1 cellular context compared by ENCODE assay signal in genomic region chr2:219331560-219332213, GRCh38.
TF ChIP-seq lines count a peak whose summit lies in the region.

No MANE protein-coding gene starts in this region.

TF ChIP-seq in WTC11, 78 proteins besides CTCF, POLR2A, EP300 and RAD21 (continued from another document and continues in another):
- TF ChIP-seq ZNF281 (CRISPR knock-in tag; IDR thresholded peaks at IDR 0.05) (peak; percentile 85; the same call in 1 of the 2 replicates), ATF1 (CRISPR knock-in tag; IDR thresholded peaks at IDR 0.05) (peak; percentile 90), TEAD4 (CRISPR knock-in tag; IDR thresholded peaks at IDR 0.05) (peak; percentile 91), GTF2I (CRISPR knock-in tag; conservative IDR thresholded peaks at IDR 0.05) (no peak), GRHL2 (CRISPR knock-in tag; IDR thresholded peaks at IDR 0.05; ENCODE audit: insufficient replicate concordance, severe bottlenecking) (no peak), TCF7 (CRISPR knock-in tag; IDR thresholded peaks at IDR 0.05; ENCODE audit: low read depth) (peak; percentile 80; the same call in 1 of the 2 replicates), SP1 (CRISPR knock-in tag; conservative IDR thresholded peaks at IDR 0.05) (peak; percentile 69), SOX15 (CRISPR knock-in tag; IDR thresholded peaks at IDR 0.05) (no peak), ZSCAN18 (CRISPR knock-in tag; IDR thresholded peaks at IDR 0.05) (no peak), ZNF232 (CRISPR knock-in tag; IDR thresholded peaks at IDR 0.05) (peak; percentile 98), ATF6 (CRISPR knock-in tag; IDR thresholded peaks at IDR 0.05) (0 out of 2 replicates have a peak, but pooled peaks have one; percentile 70), FOXJ3 (CRISPR knock-in tag; IDR thresholded peaks at IDR 0.05; ENCODE audit: borderline replicate concordance) (no peak), ESRRA (CRISPR knock-in tag; IDR thresholded peaks at IDR 0.05; ENCODE audit: borderline replicate concordance) (peak; percentile 90; the same call in 1 of the 2 replicates), SMAD4 (CRISPR knock-in tag; IDR thresholded peaks at IDR 0.05) (peak; percentile 89), STAT6 (CRISPR knock-in tag; conservative IDR thresholded peaks at IDR 0.05; ENCODE audit: low read depth) (no peak), ZNF138 (CRISPR knock-in tag; conservative IDR thresholded peaks at IDR 0.05) (no peak), NFATC4 (CRISPR knock-in tag; IDR thresholded peaks at IDR 0.05) (no peak), EMX1 (CRISPR knock-in tag; IDR thresholded peaks at IDR 0.05) (no peak), ZNF512 (CRISPR knock-in tag; IDR thresholded peaks at IDR 0.05; ENCODE audit: borderline replicate concordance) (no peak), NR3C1 (CRISPR knock-in tag; conservative IDR thresholded peaks at IDR 0.05; ENCODE audit: low read depth) (no peak), MLX (CRISPR knock-in tag; IDR thresholded peaks at IDR 0.05) (peak; percentile 36; the same call in 1 of the 2 replicates), RORB (CRISPR knock-in tag; IDR thresholded peaks at IDR 0.05) (no peak), NR1H2 (CRISPR knock-in tag; IDR thresholded peaks at IDR 0.05) (0 out of 2 replicates have a peak, but pooled peaks have one; percentile 36), TP53 (CRISPR knock-in tag; IDR thresholded peaks at IDR 0.05) (0 out of 2 replicates have a peak, but pooled peaks have one; percentile 88), JAZF1 (CRISPR knock-in tag; IDR thresholded peaks at IDR 0.05) (no peak), NFYB (CRISPR knock-in tag; conservative IDR thresholded peaks at IDR 0.05; ENCODE audit: low read depth) (0 out of 2 replicates have a peak, but pooled peaks have one; percentile 27), CBFB (CRISPR knock-in tag; IDR thresholded peaks at IDR 0.05; ENCODE audit: low read depth) (no peak), ZNF425 (CRISPR knock-in tag; conservative IDR thresholded peaks at IDR 0.05) (no peak), MYBL2 (CRISPR knock-in tag; IDR thresholded peaks at IDR 0.05) (no peak), ZNF416 (CRISPR knock-in tag; IDR thresholded peaks at IDR 0.05) (no peak), NFE2L1 (CRISPR knock-in tag; IDR thresholded peaks at IDR 0.05) (peak; percentile 90), ELF4 (CRISPR knock-in tag; IDR thresholded peaks at IDR 0.05; ENCODE audit: low read depth) (peak; percentile 70; the same call in 1 of the 2 replicates), MXD4 (CRISPR knock-in tag; IDR thresholded peaks at IDR 0.05; ENCODE audit: borderline replicate concordance) (no peak), ETV6 (CRISPR knock-in tag; IDR thresholded peaks at IDR 0.05) (peak; percentile 82; the same call in 1 of the 2 replicates), ATF3 (CRISPR knock-in tag; conservative IDR thresholded peaks at IDR 0.05) (no peak), FOXK1 (CRISPR knock-in tag; IDR thresholded peaks at IDR 0.05) (peak; percentile 88), FOXP1 (CRISPR knock-in tag; IDR thresholded peaks at IDR 0.05; ENCODE audit: borderline replicate concordance) (peak; percentile 95), IRF1 (CRISPR knock-in tag; IDR thresholded peaks at IDR 0.05) (no peak), KAT7 (CRISPR knock-in tag; IDR thresholded peaks at IDR 0.05; ENCODE audit: borderline replicate concordance) (peak; percentile 90; the same call in 1 of the 2 replicates), ZNF532 (CRISPR knock-in tag; IDR thresholded peaks at IDR 0.05; ENCODE audit: borderline replicate concordance) (no peak), ZNF219 (CRISPR knock-in tag; IDR thresholded peaks at IDR 0.05; ENCODE audit: borderline replicate concordance) (peak; percentile 95; the same call in 1 of the 2 replicates), MAX (CRISPR knock-in tag; IDR thresholded peaks at IDR 0.05) (peak; percentile 63), JUN (CRISPR knock-in tag; IDR thresholded peaks at IDR 0.05) (peak; percentile 96)
